27 cellular contexts compared by ENCODE assay signal in genomic region chr21:46504681-46505080, GRCh38. TPM values are rescaled to one million over a fixed set of nuclear protein-coding genes. Genes with fewer than 3 reads are reported as not detected.
DNase-seq lines count a peak whose midpoint lies in the region; ATAC-seq, FAIRE-seq and TF ChIP-seq lines count a peak whose summit lies in the region.
"Had no signal": no experiment of that assay in that cellular context is flagged by ENCODE, and none has a peak within 500 bp of the region (broad histone marks: within the 10 kb centered on the region; RNA-seq: fewer than 3 reads in every experiment).

No MANE protein-coding gene starts in this region.

- intact Hi-C loops in CD4-positive, alpha-beta T cell (cut with DNase I, micrococcal nuclease) = loop anchor here in 1 of 2 experiments (5.0 kb wide), 1 partner anchor 48 kb away; no protein-coding TSS in a partner anchor
- intact Hi-C loops in K562 (cut with micrococcal nuclease) = no loop called here
- intact Hi-C loops in adrenal gland (cut with DNase I) = no loop called here

- H3K9me3 Mint-ChIP-seq in CD4-positive, alpha-beta T cell = no peaks in the 10 kb centered on the region
- H3K9me3 Mint-ChIP-seq: CD8-positive, alpha-beta T cell; stimulated activated naive CD8-positive, alpha-beta T cell treated with anti-CD3 and anti-CD28 coated beads, Interleukin-15, Interleukin-2, amounts not matched to agents 100 ng/mL and 50 ng/mL, for 24 hours; T-helper 1 cell treated with Interleukin-12 subunit alpha and Interleukin-12 subunit beta and Interleukin-4 antibody, amounts not matched to agents 30 μg/mL and 1 μg/mL, for 36 hours had no signal

- ATAC-seq in CD4-positive, alpha-beta T cell (ENCODE audit: poor library complexity) = no peak
- ATAC-seq in HG02852 (IDR thresholded peaks at IDR 0.05; ENCODE audit: unreplicated experiment) = peak; percentile 27
- no peak for ATAC-seq in K562
- ATAC-seq: CD8-positive, alpha-beta T cell; left cardiac atrium had no signal

- peaks cover 0 to 14% of the 10 kb centered on the region in 2 experiments; a peak in 3 of 5 replicates for H3K4me1 ChIP-seq in K562 (replicated peaks in 1 of 2; ENCODE audit: control insufficient read depth in 2 of 2, insufficient read depth in 2 of 2, low read length in 2 of 2)
- H3K4me1 ChIP-seq in adrenal gland (replicated peaks in 1 of 2) = peaks cover 0 to 15% of the 10 kb centered on the region in 2 donors
- H3K4me1 ChIP-seq: Peyer's patch had no signal

- H3K9me1 ChIP-seq in K562 (ENCODE audit: control insufficient read depth, insufficient read depth, low read length) = no peaks in the 10 kb centered on the region

- no peaks in the 10 kb centered on the region for H4K20me1 ChIP-seq in K562 (replicated peaks; ENCODE audit: control insufficient read depth, insufficient read depth, low read length)

- TF ChIP-seq POLR2A in K562 (conservative IDR thresholded peaks at IDR 0.05) = no peak
- TF ChIP-seq POLR2A in adrenal gland (IDR thresholded peaks at IDR 0.05) = no peak

- no peaks in the 10 kb centered on the region for H3K27me3 ChIP-seq in CD4-positive, alpha-beta T cell (ENCODE audit: control insufficient read depth, insufficient read depth, low read length)
- H3K27me3 ChIP-seq in K562 (ENCODE audit: control insufficient read depth in 2 of 2, insufficient read depth in 2 of 2, low read length in 2 of 2) (no peaks in the 10 kb centered on the region), adrenal gland (no peaks in the 10 kb centered on the region)
- H3K27me3 ChIP-seq: Peyer's patch, thyroid gland had no signal

- TF ChIP-seq RAD21 in K562 (CRISPR knock-in tag; conservative IDR thresholded peaks at IDR 0.05 in 1 of 2, IDR thresholded peaks at IDR 0.05 in 1 of 2) = no peak

- TF ChIP-seq CTCF in CD4-positive, alpha-beta T cell (IDR thresholded peaks at IDR 0.05) = no peak
- TF ChIP-seq CTCF in GM12864 (IDR thresholded peaks at IDR 0.05; ENCODE audit: low read depth, low read length, missing control alignments) (no peak), K562 (IDR thresholded peaks at IDR 0.05 in 2 of 3, conservative IDR thresholded peaks at IDR 0.05 in 1 of 3; ENCODE audit: insufficient read depth in 2 of 3, low read depth in 1 of 3, low read length in 3 of 3) (no peak), adrenal gland (IDR thresholded peaks at IDR 0.05) (no peak)

- FAIRE-seq in K562 (lab: Jason Lieb, UNC) = no peak
- FAIRE-seq: endothelial cell of umbilical vein had no signal

- H3K4me1 Mint-ChIP-seq in CD4-positive, alpha-beta T cell (ENCODE audit: low read depth) = peaks cover 21% of the 10 kb centered on the region

- H3K36me3 ChIP-seq in K562 (ENCODE audit: control insufficient read depth, insufficient read depth, low read length) (peaks cover 57% of the 10 kb centered on the region), adrenal gland (replicated peaks in 1 of 2) (peaks cover 0 to 26% of the 10 kb centered on the region in 2 donors)

- no peak overlapping the region for H3K4me3 Mint-ChIP-seq in CD4-positive, alpha-beta T cell
- H3K4me3 Mint-ChIP-seq: CD8-positive, alpha-beta T cell; stimulated activated naive CD8-positive, alpha-beta T cell treated with anti-CD3 and anti-CD28 coated beads, Interleukin-15, Interleukin-2, amounts not matched to agents 100 ng/mL and 50 ng/mL, for 24 hours; T-helper 1 cell treated with Interleukin-12 subunit alpha and Interleukin-12 subunit beta and Interleukin-4 antibody, amounts not matched to agents 30 μg/mL and 1 μg/mL, for 36 hours had no signal

- no peak overlapping the region for H3K9ac ChIP-seq in K562 (ENCODE audit: insufficient read depth in 1 of 2, low read depth in 2 of 2, low read length in 2 of 2)

- WGBS in K562 (ENCODE audit: insufficient coverage, low coverage, missing lambda C conversion rate) = 89% methylated on average over 5 of the region's 5 CpGs
- 72 to 84% (median 80%) methylated on average over 5 of the region's 5 CpGs for WGBS in adrenal gland, 4 donors

- peak overlapping the region; percentile 39 for H3K27ac Mint-ChIP-seq in CD4-positive, alpha-beta T cell
- H3K27ac Mint-ChIP-seq: T-helper 1 cell treated with Interleukin-12 subunit alpha and Interleukin-12 subunit beta and Interleukin-4 antibody, amounts not matched to agents 30 μg/mL and 1 μg/mL, for 36 hours had no signal

- peaks cover 67% of the 10 kb centered on the region for H3K36me3 Mint-ChIP-seq in CD4-positive, alpha-beta T cell (ENCODE audit: low read depth)

- peak overlapping the region; percentile 8; the same call in 1 of the 2 replicates for H3K4me3 ChIP-seq in GM12864 (ENCODE audit: low read depth, low read length)
- no peak overlapping the region for H3K4me3 ChIP-seq in K562
- H3K4me3 ChIP-seq in adrenal gland = no peak overlapping the region
- H3K4me3 ChIP-seq: Peyer's patch, smooth muscle cell, thyroid gland had no signal

- no peak for DNase-seq in CD4-positive, alpha-beta T cell
- DNase-seq in GM12864 (ENCODE audit: low read depth) (no peak), K562 (ENCODE audit: extremely low read depth in 1 of 4, low spot score in 3 of 4) (no peak), adrenal gland (no peak), NOMO-1 (lab: John Stamatoyannopoulos, UW; ENCODE audit: unreplicated experiment in 2 of 2) (no peak), COLO829 (ENCODE audit: low spot score) (no peak), NCI-H2029 treated with DMSO at 0.1 percent for 48 hours (lab: John Stamatoyannopoulos, UW) (no peak)
- DNase-seq: activated CD4-positive, alpha-beta T cell treated with anti-CD3 and anti-CD28 coated beads, Interleukin-2, amount 50 U/mL, for 1 hour; activated naive CD4-positive, alpha-beta T cell; aorta; CD8-positive, alpha-beta T cell; GF-D8; glutamatergic neuron; left cardiac atrium; NCI-H1105 treated with DMSO at 0.1 percent for 48 hours; NCI-H2081 treated with DMSO at 0.1 percent for 48 hours; NCI-H510A; Peyer's patch; retina; stimulated activated CD4-positive, alpha-beta T cell treated with anti-CD3 and anti-CD28 coated beads, Interleukin-4, amount 100 ng/mL, for 1 hour; thyroid gland had no signal

- BruUV-seq in K562 (replicated peaks; lab: Mats Ljungman, UMichigan) = TSS peak; percentile 39

- no peaks in the 10 kb centered on the region for H3K9me3 ChIP-seq in CD4-positive, alpha-beta T cell (ENCODE audit: control insufficient read depth, low read length)
- no peaks in the 10 kb centered on the region for H3K9me3 ChIP-seq in K562 (replicated peaks; ENCODE audit: control insufficient read depth, insufficient read depth, low read depth, low read length)
- H3K9me3 ChIP-seq in adrenal gland (replicated peaks in 1 of 3) = no peaks in the 10 kb centered on the region
- H3K9me3 ChIP-seq: Peyer's patch, thyroid gland had no signal

- POLR2A ChIA-PET in CD4-positive, alpha-beta T cell (lab: Charles Lee) = no interaction called here
- POLR2A ChIA-PET in K562 (lab: Yijun Ruan, JAX) = interaction anchor here (1.3 kb wide), 1 partner anchor 13 kb away, joined by 3 read pairs; no protein-coding TSS in a partner anchor

- in situ Hi-C loops in K562 (cut with MboI) = no loop called here

- H3K79me2 ChIP-seq in K562 (ENCODE audit: control insufficient read depth, insufficient read depth, low read length) = no peaks in the 10 kb centered on the region

- H3K4me2 ChIP-seq in K562 (ENCODE audit: insufficient read depth, low read length) = no peak overlapping the region
- H3K4me2 ChIP-seq: smooth muscle cell had no signal

- H3K27ac ChIP-seq in CD4-positive, alpha-beta T cell (ENCODE audit: low read depth, low read length) = no peak overlapping the region
- no peak overlapping the region for H3K27ac ChIP-seq in K562 (ENCODE audit: extremely low read depth, low read depth, low read length)
- H3K27ac ChIP-seq in adrenal gland = no peak overlapping the region
- H3K27ac ChIP-seq: thyroid gland, VCaP had no signal

- no peak overlapping the region for H2AFZ ChIP-seq in K562 (ENCODE audit: low read depth, low read length)

- no peaks in the 10 kb centered on the region for H3K27me3 Mint-ChIP-seq in CD4-positive, alpha-beta T cell
- H3K27me3 Mint-ChIP-seq: stimulated activated naive CD8-positive, alpha-beta T cell treated with anti-CD3 and anti-CD28 coated beads, Interleukin-15, Interleukin-2, amounts not matched to agents 100 ng/mL and 50 ng/mL, for 24 hours had no signal

- CTCF ChIA-PET in CD4-positive, alpha-beta T cell (lab: Charles Lee) = no interaction called here
- CTCF ChIA-PET in K562 (lab: Yijun Ruan, JAX; ENCODE audit: low intra/inter-chr PET ratio) = no interaction called here

- no peak for TF ChIP-seq EP300 in K562 (IDR thresholded peaks at IDR 0.05; ENCODE audit: low read length)

TF ChIP-seq in K562, 482 proteins besides CTCF, POLR2A, EP300 and RAD21:
- TF ChIP-seq ARHGAP35 (IDR thresholded peaks at IDR 0.05; ENCODE audit: partially characterized antibody) (no peak), RBM22 (IDR thresholded peaks at IDR 0.05; ENCODE audit: low read depth, low read length, poor library complexity, severe bottlenecking) (no peak), PTRF (tag; IDR thresholded peaks at IDR 0.05) (no peak)
TF ChIP-seq in K562: peak in this region for 0.

RNA-seq across cellular contexts. Expression of gene DIP2A, which starts 46.0 kb away (rescaled TPM):
- total RNA-seq in CD4-positive, alpha-beta T cell = 10 to 100 TPM; 61.2 to 66.1 TPM
- 344 and 474 TPM in 2 replicates for total RNA-seq in K562 (2011; cell fraction: chromatin; rRNA removed; ENCODE audit: low replicate concordance)
- 211 and 231 TPM in 2 replicates for total RNA-seq in K562 (2011; cell fraction: nucleolus; rRNA removed)
- total RNA-seq in K562 (2011; cell fraction: nucleoplasm; rRNA removed) = 245 and 258 TPM in 2 replicates
- total RNA-seq in K562 (2014; rRNA removed) (13.8 and 19.7 TPM in 2 replicates), K562 (2014; rRNA removed; fragmentation: Illumina TruSeq; extraction: Trizol) (14.9 and 19.1 TPM in 2 replicates), K562 (2015; rRNA removed; fragmentation: Illumina TruSeq; extraction: Trizol) (19.6 and 20.3 TPM in 2 replicates), K562 (2021) (31.1 and 32.3 TPM in 2 replicates), adrenal gland (10 to 100 TPM; 22.0 to 60.3 (median 35.4) TPM)
- polyA plus RNA-seq in K562 (2011; rRNA removed) (34.5 and 41.3 TPM in 2 replicates), K562 (2014; fragmentation: Illumina TruSeq; extraction: Trizol) (21.3 and 23.9 TPM in 2 replicates), K562 (2014; fragmentation: Nextera tagmentation; extraction: Ambion mirVana) (1 to 10 TPM; 4.3 to 4.6 TPM), K562 (2014; rRNA removed) (30.0 and 31.1 TPM in 2 replicates), adrenal gland (10 to 100 TPM; 26.2 to 61.7 (median 45.5) TPM)
- 22.5 and 24.1 TPM in 2 replicates for polyA plus RNA-seq in K562 (2011; cell fraction: cytosol; rRNA removed)
- polyA plus RNA-seq in K562 (2011; cell fraction: nucleus; rRNA removed) = 167 and 196 TPM in 2 replicates
- 21.7 and 36.7 TPM in 2 replicates for polyA plus RNA-seq in K562 (2012)
- 48.3 and 48.8 TPM in 2 replicates for polyA minus RNA-seq in K562 (2011; rRNA and poly(A)+ RNA removed)
- 21.6 and 23.7 TPM in 2 replicates for polyA minus RNA-seq in K562 (2011; cell fraction: cytosol; rRNA and poly(A)+ RNA removed)
- 89.9 and 113 TPM in 2 replicates for polyA minus RNA-seq in K562 (2011; cell fraction: nucleus; rRNA and poly(A)+ RNA removed)
